Comparison of ENCODE assay signal across 8 cellular contexts in the genomic region with DNA sequence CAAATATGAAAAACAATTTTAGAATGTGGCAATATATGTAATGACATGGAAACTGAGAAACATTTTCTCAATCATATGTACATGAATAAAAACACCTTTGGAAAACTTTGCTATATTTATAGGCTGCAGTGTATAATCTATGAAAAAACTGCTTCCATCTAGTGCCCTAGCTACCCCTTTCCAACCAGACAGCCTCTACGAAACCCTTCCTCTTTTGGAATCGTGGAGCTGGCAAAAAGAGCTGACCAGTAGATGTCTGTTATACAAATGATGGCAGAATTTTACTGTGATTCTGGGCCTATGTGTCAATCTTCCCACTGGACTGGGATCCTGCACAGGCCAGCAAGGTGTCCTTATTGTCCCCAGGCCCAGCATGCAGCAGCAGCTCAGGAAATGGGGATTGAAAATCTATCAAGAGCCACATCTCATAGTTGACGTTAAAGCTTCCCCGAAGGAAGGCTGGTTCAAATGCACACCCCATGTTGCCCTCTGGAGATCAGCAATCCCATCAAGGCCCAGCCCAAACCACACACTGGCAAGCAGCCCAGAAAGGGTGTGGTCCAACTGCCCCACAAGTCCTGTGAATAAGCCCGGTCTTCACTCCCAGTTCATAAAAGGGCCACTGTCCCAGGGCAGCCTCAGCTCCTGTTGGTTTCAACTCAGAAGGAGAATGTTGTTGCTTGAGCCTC. TPM values are rescaled to one million over a fixed set of nuclear protein-coding genes. Genes with fewer than 3 reads are reported as not detected.
DNase-seq lines count a peak whose midpoint lies in the region; ATAC-seq, FAIRE-seq and TF ChIP-seq lines count a peak whose summit lies in the region.

No MANE protein-coding gene starts in this region.

- in situ Hi-C loops in GM13976 (cut with MboI; ENCODE audit: low sequenced_read_pairs, unreplicated experiment) = no loop called here

- H3K36me3 ChIP-seq in endothelial cell of umbilical vein (ENCODE audit: control insufficient read depth in 2 of 2, extremely low read depth in 1 of 2, insufficient read depth in 2 of 2, low read length in 2 of 2) = no peaks in the 10 kb centered on the region

- no peaks in the 10 kb centered on the region for H4K20me1 ChIP-seq in endothelial cell of umbilical vein (replicated peaks; ENCODE audit: control insufficient read depth, extremely low read depth, insufficient read depth, low read length)

- no peak overlapping the region for H3K27ac ChIP-seq in endothelial cell of umbilical vein (ENCODE audit: insufficient read depth, low read depth, low read length)

- CTCF ChIA-PET in endothelial cell of umbilical vein (lab: Charles Lee) = interaction anchor here (0.6 to 3.0 kb wide), 5 partner anchors 9 to 484 kb away, joined by 3 to 19 read pairs (median 6); no protein-coding TSS in a partner anchor

- no TSS peak for BruUV-seq in endothelial cell of umbilical vein (replicated peaks; lab: Mats Ljungman, UMichigan)

- peaks cover 3 to 4% of the 10 kb centered on the region in 2 experiments for H3K27me3 ChIP-seq in endothelial cell of umbilical vein (ENCODE audit: control insufficient read depth in 2 of 2, insufficient read depth in 2 of 2, low read length in 2 of 2)

- TF ChIP-seq CTCF in endothelial cell of umbilical vein (IDR thresholded peaks at IDR 0.05; ENCODE audit: extremely low read depth in 1 of 2, insufficient read depth in 1 of 2, low read depth in 1 of 2, low read length in 2 of 2) (no peak), GM13976 (IDR thresholded peaks at IDR 0.05; ENCODE audit: borderline replicate concordance, control extremely low read depth, extremely low read depth, insufficient read depth, missing control alignments) (no peak), GM20000 (IDR thresholded peaks at IDR 0.05; ENCODE audit: extremely low read depth, missing control alignments) (no peak)

- peak; percentile 77 for FAIRE-seq in endothelial cell of umbilical vein (lab: Jason Lieb, UNC)

- H2AFZ ChIP-seq in endothelial cell of umbilical vein (ENCODE audit: low read depth, low read length) = peak overlapping the region; percentile 57

- no peaks in the 10 kb centered on the region for H3K4me1 ChIP-seq in endothelial cell of umbilical vein (ENCODE audit: control insufficient read depth, extremely low read depth, insufficient read depth, low read length)

- H3K9ac ChIP-seq in endothelial cell of umbilical vein (replicated peaks; ENCODE audit: extremely low read depth, insufficient read depth, low read length) = no peak overlapping the region

- POLR2A ChIA-PET in endothelial cell of umbilical vein (lab: Charles Lee) = no interaction called here

- ATAC-seq in stimulated activated naive CD8-positive, alpha-beta T cell treated with anti-CD3 and anti-CD28 coated beads, Interleukin-15, amount 100 ng/mL, for 72 hours = no peak
- no peak for ATAC-seq in HG03521 (IDR thresholded peaks at IDR 0.05; ENCODE audit: unreplicated experiment)

- H3K4me3 Mint-ChIP-seq in stimulated activated naive CD8-positive, alpha-beta T cell treated with anti-CD3 and anti-CD28 coated beads, Interleukin-15, amount 100 ng/mL, for 72 hours = no peak overlapping the region

- dilution Hi-C loops in endothelial cell of umbilical vein (cut with MboI; ENCODE audit: extremely low pct_ligation_motif_present, low sequenced_read_pairs) = loop anchor here (25.0 kb wide), 1 partner anchor 255 kb away; no protein-coding TSS in a partner anchor

- H3K4me1 Mint-ChIP-seq in stimulated activated naive CD8-positive, alpha-beta T cell treated with anti-CD3 and anti-CD28 coated beads, Interleukin-15, amount 100 ng/mL, for 72 hours = no peaks in the 10 kb centered on the region

- H3K9me3 ChIP-seq in endothelial cell of umbilical vein (replicated peaks; ENCODE audit: control insufficient read depth, insufficient read depth, low read length) = no peaks in the 10 kb centered on the region

- H3K4me3 ChIP-seq in endothelial cell of umbilical vein (replicated peaks in 1 of 3; ENCODE audit: insufficient read depth in 1 of 3, low read depth in 1 of 3, low read length in 3 of 3) = no peak overlapping the region

- H3K9me1 ChIP-seq in endothelial cell of umbilical vein (replicated peaks; ENCODE audit: control insufficient read depth, extremely low read depth, insufficient read depth, low read length) = no peaks in the 10 kb centered on the region

- TF ChIP-seq POLR2A in endothelial cell of umbilical vein (IDR thresholded peaks at IDR 0.05; ENCODE audit: low read depth, low read length) = no peak

- DNase-seq in GM04504 (ENCODE audit: low read depth) (peak; percentile 91), NCI-H82 treated with DMSO at 0.1 percent for 48 hours (lab: John Stamatoyannopoulos, UW; ENCODE audit: unreplicated experiment) (peak; percentile 43), endothelial cell of umbilical vein (ENCODE audit: low read depth, low spot score) (peak; percentile 45), mucosa of gallbladder (ENCODE audit: low spot score) (peak; percentile 93), GM13976 (ENCODE audit: low spot score) (no peak), GM20000 (ENCODE audit: low spot score) (no peak)
- no peak for DNase-seq in stimulated activated naive CD8-positive, alpha-beta T cell treated with anti-CD3 and anti-CD28 coated beads, Interleukin-15, amount 100 ng/mL, for 72 hours

- no peak overlapping the region for H3K27ac Mint-ChIP-seq in stimulated activated naive CD8-positive, alpha-beta T cell treated with anti-CD3 and anti-CD28 coated beads, Interleukin-15, amount 100 ng/mL, for 72 hours

- no peaks in the 10 kb centered on the region for H3K9me3 Mint-ChIP-seq in stimulated activated naive CD8-positive, alpha-beta T cell treated with anti-CD3 and anti-CD28 coated beads, Interleukin-15, amount 100 ng/mL, for 72 hours

- intact Hi-C loops in endothelial cell of umbilical vein (cut with micrococcal nuclease) = no loop called here

- H3K4me2 ChIP-seq in endothelial cell of umbilical vein (ENCODE audit: insufficient read depth, low read length) = no peak overlapping the region

- peaks cover 9% of the 10 kb centered on the region for H3K27me3 Mint-ChIP-seq in stimulated activated naive CD8-positive, alpha-beta T cell treated with anti-CD3 and anti-CD28 coated beads, Interleukin-15, amount 100 ng/mL, for 72 hours

- H3K79me2 ChIP-seq in endothelial cell of umbilical vein (ENCODE audit: control insufficient read depth, insufficient read depth, low read length) = no peaks in the 10 kb centered on the region

TF ChIP-seq in endothelial cell of umbilical vein, 7 proteins besides CTCF, POLR2A, EP300 and RAD21:
- no peak for TF ChIP-seq MYC (IDR thresholded peaks at IDR 0.05; ENCODE audit: low read depth, low read length)
- TF ChIP-seq GATA2 (IDR thresholded peaks at IDR 0.05; ENCODE audit: insufficient read depth, insufficient read length, low read depth, low read length) = no peak
- no peak for TF ChIP-seq EZH2 (IDR thresholded peaks at IDR 0.05; ENCODE audit: borderline replicate concordance, low read depth, low read length, severe bottlenecking)

RNA-seq across cellular contexts. Expression of a gene that starts 8.9 kb away (rescaled TPM):
- total RNA-seq in endothelial cell of umbilical vein = 35.1 and 36.2 TPM in 2 replicates
- polyA plus RNA-seq in endothelial cell of umbilical vein = 8.2 and 10.0 TPM in 2 replicates
- polyA plus RNA-seq in endothelial cell of umbilical vein (2011; cell fraction: cytosol; rRNA removed) = 13.0 and 13.3 TPM in 2 replicates
- 9.6 and 11.1 TPM in 2 replicates for polyA plus RNA-seq in endothelial cell of umbilical vein (2011; cell fraction: nucleus; rRNA removed)
- polyA plus RNA-seq in endothelial cell of umbilical vein (2012) = 17.9 and 20.7 TPM in 2 replicates
- polyA minus RNA-seq in endothelial cell of umbilical vein = 33.2 and 36.7 TPM in 2 replicates
- polyA minus RNA-seq in endothelial cell of umbilical vein (2011; cell fraction: cytosol; rRNA and poly(A)+ RNA removed) = 30.1 TPM
- 8.0 and 11.9 TPM in 2 replicates for polyA minus RNA-seq in endothelial cell of umbilical vein (2011; cell fraction: nucleus; rRNA and poly(A)+ RNA removed)
- 69.9 TPM for total RNA-seq in mucosa of gallbladder

Comparison
In these comparisons a context has a peak if more than half of its experiments do, and no peak if none do; other contexts are left out.
1. DNase-seq: peak in GM04504 (single experiment), NCI-H82 treated with DMSO at 0.1 percent for 48 hours (single experiment), endothelial cell of umbilical vein (single experiment) and mucosa of gallbladder (single experiment); none in GM13976 (single experiment), GM20000 (single experiment) and stimulated activated naive CD8-positive, alpha-beta T cell treated with anti-CD3 and anti-CD28 coated beads, Interleukin-15, amount 100 ng/mL, for 72 hours (0 of 2).